1 cellular context compared by ENCODE assay signal in the genomic region with DNA sequence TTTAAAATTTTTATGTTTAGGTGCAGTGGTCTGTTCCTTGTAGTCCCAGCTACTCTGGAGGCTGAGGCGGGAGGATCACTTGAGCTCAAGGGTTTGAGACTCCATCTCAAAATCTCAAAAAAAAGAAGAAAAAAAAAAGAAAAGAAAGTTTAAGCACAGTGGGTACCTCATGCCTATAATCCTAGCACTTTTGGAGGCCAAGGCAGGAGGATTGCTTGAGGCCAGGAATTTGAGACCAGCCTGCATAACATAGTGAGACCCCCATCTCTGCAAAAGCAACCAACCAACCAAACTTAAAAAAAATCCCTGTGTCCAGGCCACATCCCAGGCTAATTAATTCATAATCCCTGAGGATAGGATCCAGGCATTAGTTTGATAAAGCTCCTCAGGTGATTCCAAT.
TF ChIP-seq lines count a peak whose summit lies in the region.

No MANE protein-coding gene starts in this region.

TF ChIP-seq in H1, 55 proteins besides CTCF, POLR2A, EP300 and RAD21:
- TF ChIP-seq, protein P1, sequence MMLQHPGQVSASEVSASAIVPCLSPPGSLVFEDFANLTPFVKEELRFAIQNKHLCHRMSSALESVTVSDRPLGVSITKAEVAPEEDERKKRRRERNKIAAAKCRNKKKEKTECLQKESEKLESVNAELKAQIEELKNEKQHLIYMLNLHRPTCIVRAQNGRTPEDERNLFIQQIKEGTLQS (IDR thresholded peaks at IDR 0.05; ENCODE audit: insufficient read depth, low read depth, low read length), result no peak
- TF ChIP-seq SP4 (IDR thresholded peaks at IDR 0.05; ENCODE audit: low read length) (no peak), FOSL1 (IDR thresholded peaks at IDR 0.05; ENCODE audit: insufficient read depth, low read depth, low read length) (no peak), SP2 (IDR thresholded peaks at IDR 0.05; ENCODE audit: low read length) (no peak), TEAD4 (IDR thresholded peaks at IDR 0.05; ENCODE audit: low read depth, low read length) (no peak)
TF ChIP-seq in H1: peak in this region for 0.
